8 cellular contexts compared by ENCODE assay signal in the genomic region with DNA sequence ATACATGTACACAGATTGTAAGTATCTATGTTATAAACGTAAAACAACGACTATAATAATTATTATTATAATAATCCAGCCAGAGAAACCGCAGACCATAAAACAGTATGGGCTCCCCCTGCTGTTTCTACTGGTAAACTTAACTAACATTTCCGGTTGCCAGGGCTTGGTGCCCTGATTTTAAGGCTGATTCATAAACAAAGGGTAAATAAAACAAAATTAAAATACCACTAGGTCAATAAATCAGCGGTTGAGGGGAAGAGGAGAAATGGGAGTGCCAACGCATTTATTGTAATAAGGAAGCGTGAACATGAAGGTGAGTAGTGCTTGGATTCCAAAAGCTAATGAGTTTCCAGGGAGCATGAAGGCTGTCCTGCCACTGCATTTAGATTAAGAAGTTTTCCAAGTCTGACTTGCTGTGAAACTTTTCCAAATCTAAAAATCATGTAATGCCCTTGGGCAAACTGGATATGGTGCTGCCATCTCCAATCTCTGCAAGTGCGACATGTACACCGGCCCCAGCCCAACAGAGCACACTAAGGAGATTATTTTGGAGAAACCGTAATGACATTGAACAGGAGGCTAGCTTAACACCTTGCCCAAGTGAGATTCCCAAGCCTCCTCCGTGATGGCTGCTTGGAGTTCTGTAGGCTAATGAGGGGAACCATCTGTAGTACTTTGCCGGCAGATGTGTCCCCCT. TPM values are rescaled to one million over a fixed set of nuclear protein-coding genes. Genes with fewer than 3 reads are reported as not detected.
DNase-seq lines count a peak whose midpoint lies in the region; ATAC-seq and TF ChIP-seq lines count a peak whose summit lies in the region.

No MANE protein-coding gene starts in this region.

- H3K4me3 ChIP-seq in ovary = no peak overlapping the region

- DNase-seq in AG20443 (ENCODE audit: low spot score) = peak; percentile 53
- DNase-seq in NCI-H748 treated with DMSO at 0.1 percent for 48 hours (lab: John Stamatoyannopoulos, UW) = peak; percentile 35
- peak in 2 of 3 experiments; percentile 29 to 35 for DNase-seq in effector memory CD8-positive, alpha-beta T cell
- DNase-seq in ovary = no peak
- DNase-seq in activated CD4-positive, alpha-beta T cell treated with anti-CD3 and anti-CD28 coated beads, Interleukin-2, amount 50 U/mL, for 1 hour = no peak

- intact Hi-C loops in ovary (cut with DNase I) = loop anchor here in 3 of 4 donors (5.0 to 10.0 kb wide), 6 partner anchors 103 to 1035 kb away; a partner anchor contains a TSS

- H3K9me3 Mint-ChIP-seq in effector memory CD8-positive, alpha-beta T cell = no peaks in the 10 kb centered on the region

- H3K27ac Mint-ChIP-seq in effector memory CD8-positive, alpha-beta T cell = no peak overlapping the region

- no peak for TF ChIP-seq EP300 in ovary (IDR thresholded peaks at IDR 0.05)

- TF ChIP-seq POLR2A in ovary (IDR thresholded peaks at IDR 0.05) = no peak

- peaks cover 9 to 10% of the 10 kb centered on the region in 2 donors for H3K4me1 Mint-ChIP-seq in effector memory CD8-positive, alpha-beta T cell (ENCODE audit: low read depth in 2 of 2)

- H3K27me3 ChIP-seq in ovary = no peaks in the 10 kb centered on the region

- H3K4me1 ChIP-seq in ovary (ENCODE audit: insufficient read depth) = peaks cover 3% of the 10 kb centered on the region

- H3K4me3 Mint-ChIP-seq in effector memory CD8-positive, alpha-beta T cell = no peak overlapping the region

- no peaks in the 10 kb centered on the region for H3K36me3 ChIP-seq in ovary

- no peak overlapping the region for H3K27ac ChIP-seq in ovary

- no peaks in the 10 kb centered on the region for H3K9me3 ChIP-seq in ovary

- no peaks in the 10 kb centered on the region for H3K36me3 Mint-ChIP-seq in effector memory CD8-positive, alpha-beta T cell (ENCODE audit: insufficient read depth)

- peak; percentile 48 for TF ChIP-seq CTCF in GM12873 (IDR thresholded peaks at IDR 0.05; ENCODE audit: insufficient read depth, low read depth, low read length, missing control alignments)
- TF ChIP-seq CTCF in ovary (IDR thresholded peaks at IDR 0.05) = peak in 2 of 3 donors; percentile 34 to 38

- peaks cover 0 to 6% of the 10 kb centered on the region in 2 donors for H3K27me3 Mint-ChIP-seq in effector memory CD8-positive, alpha-beta T cell

- 40 to 44% (median 42%) methylated on average over 12 of the region's 12 CpGs for WGBS in ovary, 3 donors

- ATAC-seq in effector memory CD8-positive, alpha-beta T cell (replicated peaks) = peak; percentile 47
- ATAC-seq in GM21619 (IDR thresholded peaks at IDR 0.05; ENCODE audit: unreplicated experiment) (no peak), GM21717 (IDR thresholded peaks at IDR 0.05; ENCODE audit: unreplicated experiment) (no peak)

RNA-seq across cellular contexts. Expression of a gene that starts 50.7 kb away (rescaled TPM):
- 100 to 1,000 TPM in 5 of 7 donors, 10 to 100 TPM in 2; 71.0 to 240 (median 216) TPM for total RNA-seq in ovary
- polyA plus RNA-seq in ovary = 100 to 1,000 TPM; 175 to 273 TPM

Comparison
In these comparisons a context has a peak if more than half of its experiments do, and no peak if none do; other contexts are left out.
1. DNase-seq: peak in AG20443 (single experiment), NCI-H748 treated with DMSO at 0.1 percent for 48 hours (single experiment) and effector memory CD8-positive, alpha-beta T cell (2 of 3); none in ovary (0 of 5) and activated CD4-positive, alpha-beta T cell treated with anti-CD3 and anti-CD28 coated beads, Interleukin-2, amount 50 U/mL, for 1 hour (single experiment).